Comparison of ENCODE assay signal across 1 cellular context in genomic region chr14:104685216-104685997, GRCh38.
TF ChIP-seq lines count a peak whose summit lies in the region.

No MANE protein-coding gene starts in this region.

TF ChIP-seq in H1, 55 proteins besides CTCF, POLR2A, EP300 and RAD21:
- TF ChIP-seq TAF1 (IDR thresholded peaks at IDR 0.05; ENCODE audit: low read depth, low read length) (no peak), PHF8 (conservative IDR thresholded peaks at IDR 0.05; ENCODE audit: low read depth, low read length) (no peak), BCL11A (IDR thresholded peaks at IDR 0.05; ENCODE audit: low read depth in 2 of 2, low read length in 2 of 2) (no peak), ATF3 (IDR thresholded peaks at IDR 0.05; ENCODE audit: insufficient read depth, low read depth, low read length) (no peak), KDM4A (IDR thresholded peaks at IDR 0.05; ENCODE audit: low read depth, low read length, severe bottlenecking) (no peak), SIRT6 (IDR thresholded peaks at IDR 0.05; ENCODE audit: low read length) (no peak), MAFK (IDR thresholded peaks at IDR 0.05; ENCODE audit: low read depth, low read length) (no peak), RFX5 (IDR thresholded peaks at IDR 0.05; ENCODE audit: borderline replicate concordance, low read depth, low read length) (no peak), BRCA1 (IDR thresholded peaks at IDR 0.05; ENCODE audit: low read depth, low read length) (no peak), CEBPB (IDR thresholded peaks at IDR 0.05; ENCODE audit: low read depth, low read length) (no peak), RBBP5 (IDR thresholded peaks at IDR 0.05; ENCODE audit: borderline replicate concordance, low read depth, low read length) (no peak), SP1 (IDR thresholded peaks at IDR 0.05; ENCODE audit: low read depth, low read length) (no peak)
- TF ChIP-seq, protein P1, sequence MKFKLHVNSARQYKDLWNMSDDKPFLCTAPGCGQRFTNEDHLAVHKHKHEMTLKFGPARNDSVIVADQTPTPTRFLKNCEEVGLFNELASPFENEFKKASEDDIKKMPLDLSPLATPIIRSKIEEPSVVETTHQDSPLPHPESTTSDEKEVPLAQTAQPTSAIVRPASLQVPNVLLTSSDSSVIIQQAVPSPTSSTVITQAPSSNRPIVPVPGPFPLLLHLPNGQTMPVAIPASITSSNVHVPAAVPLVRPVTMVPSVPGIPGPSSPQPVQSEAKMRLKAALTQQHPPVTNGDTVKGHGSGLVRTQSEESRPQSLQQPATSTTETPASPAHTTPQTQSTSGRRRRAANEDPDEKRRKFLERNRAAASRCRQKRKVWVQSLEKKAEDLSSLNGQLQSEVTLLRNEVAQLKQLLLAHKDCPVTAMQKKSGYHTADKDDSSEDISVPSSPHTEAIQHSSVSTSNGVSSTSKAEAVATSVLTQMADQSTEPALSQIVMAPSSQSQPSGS (IDR thresholded peaks at IDR 0.05; ENCODE audit: low read length), result no peak
- TF ChIP-seq, protein P2, sequence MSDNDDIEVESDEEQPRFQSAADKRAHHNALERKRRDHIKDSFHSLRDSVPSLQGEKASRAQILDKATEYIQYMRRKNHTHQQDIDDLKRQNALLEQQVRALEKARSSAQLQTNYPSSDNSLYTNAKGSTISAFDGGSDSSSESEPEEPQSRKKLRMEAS (IDR thresholded peaks at IDR 0.05), result no peak
